8 cellular contexts compared by ENCODE assay signal in genomic region chrX:99777912-99778311, GRCh38.
"Had no signal": no experiment of that assay in that cellular context is flagged by ENCODE, and none has a peak within 500 bp of the region (broad histone marks: within the 10 kb centered on the region; RNA-seq: fewer than 3 reads in every experiment).

No MANE protein-coding gene starts in this region.

- H3K4me1 Mint-ChIP-seq: IgD-negative memory B cell had no signal

- DNase-seq: GOT3, H7, HFFc6, KBM-7 had no signal

- H3K4me3 ChIP-seq: HAP-1 had no signal

- H3K4me1 ChIP-seq: HAP-1 had no signal

- H3K27ac ChIP-seq: KMS-11 had no signal

- H3K36me3 ChIP-seq: HAP-1 had no signal

- H3K27ac Mint-ChIP-seq: HFFc6, IgD-negative memory B cell had no signal

- ATAC-seq: HCT116 had no signal

- H3K4me3 Mint-ChIP-seq: HFFc6, IgD-negative memory B cell had no signal

- H3K9me3 ChIP-seq: HAP-1 had no signal

- H3K9ac ChIP-seq: KMS-11 had no signal

- H3K36me3 Mint-ChIP-seq: IgD-negative memory B cell had no signal

- H3K27me3 Mint-ChIP-seq: IgD-negative memory B cell had no signal

- H3K4me2 ChIP-seq: KMS-11 had no signal
